In genomic region chr2:30060562-30060961, GRCh38 we compare ENCODE assay signal across 25 cellular contexts.
"Had no signal": no experiment of that assay in that cellular context is flagged by ENCODE, and none has a peak within 500 bp of the region (broad histone marks: within the 10 kb centered on the region; RNA-seq: fewer than 3 reads in every experiment).

No MANE protein-coding gene starts in this region.

- H3K36me3 ChIP-seq: pancreas, prostate gland, right lobe of liver, stomach, thyroid gland, transverse colon, upper lobe of left lung, vagina had no signal

- H3K4me1 ChIP-seq: pancreas, prostate gland, right lobe of liver, stomach, testis, thyroid gland, transverse colon, upper lobe of left lung, vagina had no signal

- ATAC-seq: mucosa of descending colon; naive thymus-derived CD8-positive, alpha-beta T cell; pancreas; right lobe of liver; stimulated activated naive B cell treated with anti-CD40 and anti-IgM and Interleukin-4, amounts not matched to agents 10 μg/mL and 1 μg/mL and 100 μg/mL, for 72 hours; stimulated activated naive CD8-positive, alpha-beta T cell treated with anti-CD3 and anti-CD28 coated beads, Interleukin-15, Interleukin-2, amounts not matched to agents 100 U/mL and 50 U/mL, for 24 hours had no signal

- H3K4me3 ChIP-seq: mucosa of descending colon, pancreas, prostate gland, right lobe of liver, skin epidermis, stomach, testis, thyroid gland, transverse colon, upper lobe of left lung, vagina had no signal

- H3K27me3 ChIP-seq: pancreas, right lobe of liver, testis, thyroid gland, transverse colon, upper lobe of left lung, vagina had no signal

- DNase-seq: hypothalamus; immature natural killer cell; kidney; midbrain; mucosa of descending colon; naive thymus-derived CD8-positive, alpha-beta T cell; nucleus accumbens; pancreas; posterior cingulate gyrus; retina; right lobe of liver; stimulated activated CD4-positive, alpha-beta T cell treated with anti-CD3 and anti-CD28 coated beads, Interleukin-12 subunit alpha, Interleukin-12 subunit beta, amount 100 ng/mL, for 4 hours; stimulated activated CD4-positive, alpha-beta T cell treated with anti-CD3 and anti-CD28 coated beads, Interleukin-15, amount 100 ng/mL, for 24 hours; stimulated activated CD4-positive, alpha-beta T cell treated with anti-CD3 and anti-CD28 coated beads, Interleukin-2, amount 100 ng/mL, for 24 hours; stimulated activated CD4-positive, alpha-beta T cell treated with anti-CD3 and anti-CD28 coated beads, Interleukin-4, amount 100 ng/mL, for 1 hour; stimulated activated naive B cell treated with anti-CD40 and anti-IgM and Interleukin-4, amounts not matched to agents 10 μg/mL and 1 μg/mL and 100 μg/mL, for 72 hours; stimulated activated naive CD8-positive, alpha-beta T cell treated with anti-CD3 and anti-CD28 coated beads, Interleukin-15, Interleukin-2, amounts not matched to agents 100 U/mL and 50 U/mL, for 24 hours; stomach; testis; thyroid gland; transverse colon; upper lobe of left lung had no signal

- H3K27ac ChIP-seq: pancreas, prostate gland, right lobe of liver, skin epidermis, stomach, testis, thyroid gland, transverse colon, upper lobe of left lung, vagina had no signal

- H3K9me3 ChIP-seq: mucosa of descending colon, pancreas, prostate gland, testis, thyroid gland, vagina had no signal
